In the genomic region with DNA sequence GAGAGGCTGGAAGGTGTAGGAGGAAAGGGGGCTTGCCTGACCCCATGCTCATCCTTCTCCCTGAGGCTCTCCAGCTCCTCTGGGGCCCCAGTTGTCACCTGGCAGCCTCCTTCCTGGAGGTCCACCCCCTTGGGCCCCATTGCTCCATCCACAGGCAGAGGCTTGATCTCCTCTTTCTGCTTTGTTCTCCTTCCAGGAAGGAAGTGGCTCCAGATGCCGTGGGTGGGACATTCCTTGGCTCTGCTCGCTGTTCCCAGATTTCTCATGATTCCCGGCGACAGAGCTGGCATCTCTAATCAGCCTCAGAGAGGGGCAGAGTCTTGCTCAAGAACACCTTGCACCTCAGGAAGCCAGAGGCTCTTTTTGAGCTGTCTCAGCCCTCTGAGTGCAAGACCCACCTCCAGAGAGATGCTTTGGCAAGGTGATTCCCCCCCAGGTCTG, we compare ENCODE assay signal across 1 cellular context.
TF ChIP-seq lines count a peak whose summit lies in the region.

No MANE protein-coding gene starts in this region.

TF ChIP-seq in HepG2, 621 proteins besides CTCF, POLR2A, EP300 and RAD21:
- TF ChIP-seq KAT7 (CRISPR knock-in tag; IDR thresholded peaks at IDR 0.05; ENCODE audit: borderline replicate concordance): no peak
- TF ChIP-seq NBN (conservative IDR thresholded peaks at IDR 0.05): no peak
- TF ChIP-seq, protein P1, sequence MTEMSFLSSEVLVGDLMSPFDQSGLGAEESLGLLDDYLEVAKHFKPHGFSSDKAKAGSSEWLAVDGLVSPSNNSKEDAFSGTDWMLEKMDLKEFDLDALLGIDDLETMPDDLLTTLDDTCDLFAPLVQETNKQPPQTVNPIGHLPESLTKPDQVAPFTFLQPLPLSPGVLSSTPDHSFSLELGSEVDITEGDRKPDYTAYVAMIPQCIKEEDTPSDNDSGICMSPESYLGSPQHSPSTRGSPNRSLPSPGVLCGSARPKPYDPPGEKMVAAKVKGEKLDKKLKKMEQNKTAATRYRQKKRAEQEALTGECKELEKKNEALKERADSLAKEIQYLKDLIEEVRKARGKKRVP (CRISPR knock-in tag; IDR thresholded peaks at IDR 0.05): no peak
- no peak for TF ChIP-seq SIN3A (IDR thresholded peaks at IDR 0.05; ENCODE audit: borderline replicate concordance, low read depth, low read length)
- TF ChIP-seq, protein P2, sequence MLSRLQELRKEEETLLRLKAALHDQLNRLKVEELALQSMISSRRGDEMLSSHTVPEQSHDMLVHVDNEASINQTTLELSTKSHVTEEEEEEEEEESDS (CRISPR knock-in tag; IDR thresholded peaks at IDR 0.05; ENCODE audit: borderline replicate concordance): no peak
- no peak for TF ChIP-seq ESRRA (CRISPR knock-in tag; IDR thresholded peaks at IDR 0.05; ENCODE audit: low read depth)
- TF ChIP-seq, protein P3, sequence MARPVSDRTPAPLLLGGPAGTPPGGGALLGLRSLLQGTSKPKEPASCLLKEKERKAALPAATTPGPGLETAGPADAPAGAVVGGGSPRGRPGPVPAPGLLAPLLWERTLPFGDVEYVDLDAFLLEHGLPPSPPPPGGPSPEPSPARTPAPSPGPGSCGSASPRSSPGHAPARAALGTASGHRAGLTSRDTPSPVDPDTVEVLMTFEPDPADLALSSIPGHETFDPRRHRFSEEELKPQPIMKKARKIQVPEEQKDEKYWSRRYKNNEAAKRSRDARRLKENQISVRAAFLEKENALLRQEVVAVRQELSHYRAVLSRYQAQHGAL (CRISPR knock-in tag; IDR thresholded peaks at IDR 0.05; ENCODE audit: not compliant biosample characterization): no peak
- no peak for TF ChIP-seq NCOA5 (CRISPR knock-in tag; IDR thresholded peaks at IDR 0.05)
- TF ChIP-seq ZFP62 (CRISPR knock-in tag; IDR thresholded peaks at IDR 0.05): no peak
- no peak for TF ChIP-seq ZNF749 (CRISPR knock-in tag; IDR thresholded peaks at IDR 0.05; ENCODE audit: borderline replicate concordance)
- TF ChIP-seq IKZF1 (IDR thresholded peaks at IDR 0.05): no peak
- TF ChIP-seq FIP1L1 (IDR thresholded peaks at IDR 0.05; ENCODE audit: borderline replicate concordance, insufficient read depth, low read depth, low read length): no peak
- no peak for TF ChIP-seq ZBTB1 (CRISPR knock-in tag; IDR thresholded peaks at IDR 0.05; ENCODE audit: borderline replicate concordance)
- no peak for TF ChIP-seq FOSL1 (CRISPR knock-in tag; IDR thresholded peaks at IDR 0.05; ENCODE audit: borderline replicate concordance)
- TF ChIP-seq ZNF556 (CRISPR knock-in tag; IDR thresholded peaks at IDR 0.05; ENCODE audit: borderline replicate concordance): no peak
- no peak for TF ChIP-seq ZNF207 (IDR thresholded peaks at IDR 0.05; ENCODE audit: borderline replicate concordance)
- no peak for TF ChIP-seq ZNF484 (CRISPR knock-in tag; IDR thresholded peaks at IDR 0.05; ENCODE audit: borderline replicate concordance, low read depth)
- TF ChIP-seq, protein P4, sequence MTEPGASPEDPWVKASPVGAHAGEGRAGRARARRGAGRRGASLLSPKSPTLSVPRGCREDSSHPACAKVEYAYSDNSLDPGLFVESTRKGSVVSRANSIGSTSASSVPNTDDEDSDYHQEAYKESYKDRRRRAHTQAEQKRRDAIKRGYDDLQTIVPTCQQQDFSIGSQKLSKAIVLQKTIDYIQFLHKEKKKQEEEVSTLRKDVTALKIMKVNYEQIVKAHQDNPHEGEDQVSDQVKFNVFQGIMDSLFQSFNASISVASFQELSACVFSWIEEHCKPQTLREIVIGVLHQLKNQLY (CRISPR knock-in tag; IDR thresholded peaks at IDR 0.05): no peak
- TF ChIP-seq SOX6 (IDR thresholded peaks at IDR 0.05): no peak
- TF ChIP-seq SOX6 (CRISPR knock-in tag; IDR thresholded peaks at IDR 0.05): no peak
- TF ChIP-seq CBX2 (IDR thresholded peaks at IDR 0.05; ENCODE audit: low read depth, low read length): no peak
- no peak for TF ChIP-seq CBX2 (CRISPR knock-in tag; IDR thresholded peaks at IDR 0.05; ENCODE audit: low read depth)
